Comparison of ENCODE assay signal across 8 cellular contexts in genomic region chr15:98779463-98780071, GRCh38.
DNase-seq lines count a peak whose midpoint lies in the region; ATAC-seq and TF ChIP-seq lines count a peak whose summit lies in the region.

No MANE protein-coding gene starts in this region.

- H3K36me3 ChIP-seq in left lung, result no peaks in the 10 kb centered on the region

- ATAC-seq in GM18511 (IDR thresholded peaks at IDR 0.05; ENCODE audit: unreplicated experiment) (peak; percentile 64), HG03045 (IDR thresholded peaks at IDR 0.05; ENCODE audit: unreplicated experiment) (peak; percentile 88), left lung (peak; percentile 90)

- H3K4me3 ChIP-seq in left lung, result no peak overlapping the region

- H3K27ac ChIP-seq in left lung, result no peak overlapping the region

- intact Hi-C loops in left lung (cut with DNase I), result loop anchor here in 1 of 2 donors (10.0 kb wide), 2 partner anchors 125 to 285 kb away; no protein-coding TSS in a partner anchor

- TF ChIP-seq CTCF in left lung (IDR thresholded peaks at IDR 0.05), result peak; percentile 86 to 92

- no peaks in the 10 kb centered on the region for H3K9me3 ChIP-seq in left lung

- H3K4me1 ChIP-seq in left lung, result peaks cover 10 to 44% of the 10 kb centered on the region in 2 donors

- peak; percentile 78 for DNase-seq in AG08395 (ENCODE audit: low spot score)
- DNase-seq in NCI-H2227 treated with DMSO at 0.1 percent for 48 hours (lab: John Stamatoyannopoulos, UW), result peak; percentile 13
- DNase-seq in activated CD4-positive, alpha-beta T cell treated with anti-CD3 and anti-CD28 coated beads for 24 hours (ENCODE audit: low read depth in 2 of 2), result peak; percentile 60 to 68
- peak; percentile 66 for DNase-seq in cerebellum (ENCODE audit: low spot score)
- DNase-seq in left lung, result peak; percentile 78 to 89
- peak; percentile 31 to 72 (median 52) for DNase-seq in stimulated activated CD4-positive, alpha-beta T cell treated with anti-CD3 and anti-CD28 coated beads, TNF-alpha, amount 100 ng/mL, for 1 hour (ENCODE audit: low read depth in 3 of 3, low spot score in 1 of 3)

- no peaks in the 10 kb centered on the region for H3K27me3 ChIP-seq in left lung

Comparison
In these comparisons a context has a peak if more than half of its experiments do, and no peak if none do; other contexts are left out.
1. DNase-seq: peak in every context shown above with its lines; median percentile 84 in left lung; 78 in AG08395; 66 in cerebellum; 64 in activated CD4-positive, alpha-beta T cell treated with anti-CD3 and anti-CD28 coated beads for 24 hours; 52 in stimulated activated CD4-positive, alpha-beta T cell treated with anti-CD3 and anti-CD28 coated beads, TNF-alpha, amount 100 ng/mL, for 1 hour; 13 in NCI-H2227 treated with DMSO at 0.1 percent for 48 hours.